ENCODE assay signal across 9 cellular contexts in the genomic region with DNA sequence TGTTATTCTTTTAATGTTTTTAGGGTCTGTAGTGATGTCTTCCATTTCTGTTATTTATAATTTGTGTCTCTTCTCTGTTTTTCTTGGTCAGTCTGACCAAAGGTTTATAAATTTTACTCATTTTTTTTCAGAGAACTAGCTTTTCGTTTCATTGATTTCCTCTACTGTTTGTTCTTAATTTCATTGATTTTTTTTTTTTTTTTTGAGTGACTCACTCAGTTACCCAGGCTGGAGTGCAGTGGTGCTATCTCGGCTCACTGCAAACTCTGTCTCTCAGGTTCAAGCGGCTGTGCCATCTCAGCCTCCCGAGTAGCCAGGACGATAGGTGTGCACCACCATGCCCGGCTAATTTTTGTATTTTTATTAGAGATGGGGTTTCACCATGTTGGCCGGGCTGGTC. TPM values are rescaled to one million over a fixed set of nuclear protein-coding genes. Genes with fewer than 3 reads are reported as not detected.
"Had no signal": no experiment of that assay in that cellular context is flagged by ENCODE, and none has a peak within 500 bp of the region (broad histone marks: within the 10 kb centered on the region; RNA-seq: fewer than 3 reads in every experiment).

No MANE protein-coding gene starts in this region.

- H3K27me3 Mint-ChIP-seq: IgD-negative memory B cell had no signal

- H3K4me3 ChIP-seq: GM23248 had no signal

- H3K27ac ChIP-seq: GM23248, KMS-11 had no signal

- DNase-seq: GM23248, GOT3, H9, HCEC 1CT, Karpas-422, KBM-7 had no signal

- H3K9me3 Mint-ChIP-seq: IgD-negative memory B cell had no signal

- H3K4me3 Mint-ChIP-seq: H9 had no signal

- H3K27ac Mint-ChIP-seq: H9 had no signal

- H3K4me1 Mint-ChIP-seq: H9 had no signal

- H3K36me3 Mint-ChIP-seq: IgD-negative memory B cell had no signal

RNA-seq across cellular contexts. Expression of gene SLC4A1, which starts 35.9 kb away (rescaled TPM):
- total RNA-seq: GM23248, H9, HT-29 had no signal
